In genomic region chr11:7415537-7415817, GRCh38 we compare ENCODE assay signal across 1 cellular context.
TF ChIP-seq lines count a peak whose summit lies in the region.

No MANE protein-coding gene starts in this region.

TF ChIP-seq in H1, 55 proteins besides CTCF, POLR2A, EP300 and RAD21:
- no peak for TF ChIP-seq BRCA1 (IDR thresholded peaks at IDR 0.05; ENCODE audit: low read depth, low read length)
- TF ChIP-seq ASH2L (IDR thresholded peaks at IDR 0.05; ENCODE audit: low read length), result no peak
- TF ChIP-seq E2F6 (IDR thresholded peaks at IDR 0.05), result no peak
- no peak for TF ChIP-seq CTBP2 (IDR thresholded peaks at IDR 0.05; ENCODE audit: borderline replicate concordance, insufficient read depth, insufficient read length, low read length)
- TF ChIP-seq GTF2F1 (IDR thresholded peaks at IDR 0.05; ENCODE audit: borderline replicate concordance, low read depth, low read length), result no peak
- TF ChIP-seq SP1 (IDR thresholded peaks at IDR 0.05; ENCODE audit: low read depth, low read length), result no peak
- no peak for TF ChIP-seq SIRT6 (IDR thresholded peaks at IDR 0.05; ENCODE audit: low read length)
- no peak for TF ChIP-seq HDAC2 (IDR thresholded peaks at IDR 0.05; ENCODE audit: borderline replicate concordance in 1 of 2, low read depth in 2 of 2, low read length in 2 of 2)
- no peak for TF ChIP-seq SIX5 (IDR thresholded peaks at IDR 0.05; ENCODE audit: low read depth, low read length)
- TF ChIP-seq SP2 (IDR thresholded peaks at IDR 0.05; ENCODE audit: low read length), result no peak
- no peak for TF ChIP-seq SAP30 (IDR thresholded peaks at IDR 0.05; ENCODE audit: insufficient read depth, insufficient replicate concordance, low read length)
- no peak for TF ChIP-seq SP4 (IDR thresholded peaks at IDR 0.05; ENCODE audit: low read length)
- no peak for TF ChIP-seq ATF3 (IDR thresholded peaks at IDR 0.05; ENCODE audit: insufficient read depth, low read depth, low read length)
- TF ChIP-seq TEAD4 (IDR thresholded peaks at IDR 0.05; ENCODE audit: low read depth, low read length), result no peak
- no peak for TF ChIP-seq NRF1 (IDR thresholded peaks at IDR 0.05; ENCODE audit: low read depth, low read length)
- no peak for TF ChIP-seq GABPA (IDR thresholded peaks at IDR 0.05; ENCODE audit: borderline replicate concordance, insufficient read depth, low read length)
- TF ChIP-seq KDM4A (IDR thresholded peaks at IDR 0.05; ENCODE audit: low read depth, low read length, severe bottlenecking), result no peak
- TF ChIP-seq MAX (IDR thresholded peaks at IDR 0.05), result no peak
TF ChIP-seq in H1: peak in this region for 0.
